Comparison of ENCODE assay signal across 9 cellular contexts in genomic region chr3:130839815-130840214, GRCh38. TPM values are rescaled to one million over a fixed set of nuclear protein-coding genes. Genes with fewer than 3 reads are reported as not detected.
DNase-seq lines count a peak whose midpoint lies in the region; ATAC-seq and TF ChIP-seq lines count a peak whose summit lies in the region.
"Had no signal": no experiment of that assay in that cellular context is flagged by ENCODE, and none has a peak within 500 bp of the region (broad histone marks: within the 10 kb centered on the region; RNA-seq: fewer than 3 reads in every experiment).

No MANE protein-coding gene starts in this region.

- H3K27me3 ChIP-seq in iPS DF 6.9 (ENCODE audit: control insufficient read depth, insufficient read depth, low read length) = no peaks in the 10 kb centered on the region

- H3K27ac Mint-ChIP-seq in progenitor cell of endocrine pancreas = no peak overlapping the region

- peak; percentile 55 for ATAC-seq in GM18861 (IDR thresholded peaks at IDR 0.05; ENCODE audit: unreplicated experiment)
- ATAC-seq in HG02610 (IDR thresholded peaks at IDR 0.05; ENCODE audit: unreplicated experiment) = peak; percentile 68

- H3K27ac ChIP-seq in iPS DF 6.9 (ENCODE audit: low read length) = no peak overlapping the region

- no CpG with 5 or more reads among the region's 4 CpGs for WGBS in iPS DF 6.9 (ENCODE audit: insufficient coverage, insufficient read length)

- H3K36me3 Mint-ChIP-seq in progenitor cell of endocrine pancreas (ENCODE audit: insufficient read depth) = no peaks in the 10 kb centered on the region

- H3K9me3 ChIP-seq in iPS DF 6.9 (ENCODE audit: control insufficient read depth, insufficient read depth, low read length) = no peaks in the 10 kb centered on the region

- TF ChIP-seq CTCF in progenitor cell of endocrine pancreas (IDR thresholded peaks at IDR 0.05; ENCODE audit: unreplicated experiment) = no peak

- H3K4me1 ChIP-seq in iPS DF 6.9 (ENCODE audit: control insufficient read depth, insufficient read depth, low read length) = peaks cover 5% of the 10 kb centered on the region; the same call in 1 of the 2 replicates

- no peaks in the 10 kb centered on the region for H3K36me3 ChIP-seq in iPS DF 6.9 (ENCODE audit: control insufficient read depth, insufficient read depth, low read length)

- no peak overlapping the region for H3K4me3 Mint-ChIP-seq in progenitor cell of endocrine pancreas (ENCODE audit: low read depth)
- H3K4me3 Mint-ChIP-seq: central memory CD8-positive, alpha-beta T cell had no signal

- H3K27me3 Mint-ChIP-seq in progenitor cell of endocrine pancreas = no peaks in the 10 kb centered on the region
- H3K27me3 Mint-ChIP-seq: central memory CD8-positive, alpha-beta T cell had no signal

- H3K4me1 Mint-ChIP-seq in progenitor cell of endocrine pancreas (ENCODE audit: low read depth) = no peaks in the 10 kb centered on the region
- H3K4me1 Mint-ChIP-seq: central memory CD8-positive, alpha-beta T cell had no signal

- H3K4me3 ChIP-seq in iPS DF 6.9 (ENCODE audit: low read length) = no peak overlapping the region

- H3K9me3 Mint-ChIP-seq in progenitor cell of endocrine pancreas (ENCODE audit: low read depth) = no peaks in the 10 kb centered on the region
- H3K9me3 Mint-ChIP-seq: central memory CD8-positive, alpha-beta T cell had no signal

- peak; percentile 64 for DNase-seq in NCI-H1092 (lab: John Stamatoyannopoulos, UW)
- DNase-seq in iPS DF 6.9 (ENCODE audit: low read depth, low spot score) = peak; percentile 57
- no peak for DNase-seq in progenitor cell of endocrine pancreas (ENCODE audit: low spot score, unreplicated experiment)
- DNase-seq in OCI-M2 (lab: John Stamatoyannopoulos, UW; ENCODE audit: unreplicated experiment) = no peak
- DNase-seq in GDM1 (lab: John Stamatoyannopoulos, UW) = no peak
- DNase-seq in GM03348 (ENCODE audit: low spot score) = no peak

RNA-seq across cellular contexts. Expression of gene ATP2C1, which starts 54.1 kb away (rescaled TPM):
- 82.7 and 83.5 TPM in 2 replicates for total RNA-seq in progenitor cell of endocrine pancreas

Comparison
In these comparisons a context has a peak if more than half of its experiments do, and no peak if none do; other contexts are left out.
1. DNase-seq: peak in NCI-H1092 (single experiment) and iPS DF 6.9 (single experiment); none in progenitor cell of endocrine pancreas (single experiment), OCI-M2 (single experiment), GDM1 (single experiment) and GM03348 (single experiment).